ENCODE assay signal across 1 cellular context in genomic region chr10:59562126-59562525, GRCh38.
TF ChIP-seq lines count a peak whose summit lies in the region.

No MANE protein-coding gene starts in this region.

TF ChIP-seq in SK-N-SH, 30 proteins besides CTCF, POLR2A, EP300 and RAD21 (continued from another document):
- TF ChIP-seq SIN3A (IDR thresholded peaks at IDR 0.05; ENCODE audit: borderline replicate concordance, low read depth, low read length) (no peak), USF1 (IDR thresholded peaks at IDR 0.05; ENCODE audit: borderline replicate concordance, low read depth) (no peak), SMC3 (IDR thresholded peaks at IDR 0.05; ENCODE audit: low read depth, low read length) (no peak), YY1 (IDR thresholded peaks at IDR 0.05; ENCODE audit: low read depth) (no peak), GABPA (IDR thresholded peaks at IDR 0.05; ENCODE audit: low read depth) (no peak), JUND (IDR thresholded peaks at IDR 0.05) (no peak), POLR2AphosphoS5 (IDR thresholded peaks at IDR 0.05; ENCODE audit: low read depth, low read length) (no peak), ELF1 (IDR thresholded peaks at IDR 0.05) (no peak), EZH2phosphoT487 (IDR thresholded peaks at IDR 0.05; ENCODE audit: borderline replicate concordance, low read depth) (no peak), PBX3 (IDR thresholded peaks at IDR 0.05) (no peak)
TF ChIP-seq in SK-N-SH: peak in this region for 0.
